In genomic region chr15:31264534-31265089, GRCh38 we compare ENCODE assay signal across 8 cellular contexts.
DNase-seq lines count a peak whose midpoint lies in the region; ATAC-seq lines count a peak whose summit lies in the region.

No MANE protein-coding gene starts in this region.

- H3K4me1 Mint-ChIP-seq in activated naive CD8-positive, alpha-beta T cell treated with anti-CD3 and anti-CD28 coated beads, Interleukin-2, amount 10 ng/mL, durations not matched to agents 7 days and 5 days: peaks cover 72% of the 10 kb centered on the region

- H3K4me3 Mint-ChIP-seq in activated naive CD8-positive, alpha-beta T cell treated with anti-CD3 and anti-CD28 coated beads, Interleukin-2, amount 10 ng/mL, durations not matched to agents 7 days and 5 days: peak overlapping the region; percentile 65

- DNase-seq in stimulated activated CD4-positive, alpha-beta T cell treated with anti-CD3 and anti-CD28 coated beads, Interleukin-4, amount 100 ng/mL, for 24 hours: peak; percentile 2
- DNase-seq in stimulated activated CD4-positive, alpha-beta T cell treated with anti-CD3 and anti-CD28 coated beads, Interleukin-2, amount 100 ng/mL, for 24 hours: no peak
- no peak for DNase-seq in activated naive CD8-positive, alpha-beta T cell treated with anti-CD3 and anti-CD28 coated beads, Interleukin-2, amount 10 ng/mL, durations not matched to agents 7 days and 5 days
- DNase-seq in mucosa of gallbladder (ENCODE audit: low spot score) (peak; percentile 9), ureter (ENCODE audit: low spot score) (peak; percentile 39), UCSD-AML1 (lab: John Stamatoyannopoulos, UW; ENCODE audit: unreplicated experiment) (no peak)
- DNase-seq in stimulated activated CD4-positive, alpha-beta T cell treated with anti-CD3 and anti-CD28 coated beads, Interleukin-12 subunit alpha, Interleukin-12 subunit beta, amount 100 ng/mL, for 4 hours: no peak

- H3K9me3 Mint-ChIP-seq in activated naive CD8-positive, alpha-beta T cell treated with anti-CD3 and anti-CD28 coated beads, Interleukin-2, amount 10 ng/mL, durations not matched to agents 7 days and 5 days: no peaks in the 10 kb centered on the region

- no peak for ATAC-seq in activated naive CD8-positive, alpha-beta T cell treated with anti-CD3 and anti-CD28 coated beads, Interleukin-2, amount 10 ng/mL, durations not matched to agents 7 days and 5 days (ENCODE audit: low read depth)
- no peak for ATAC-seq in GM19351 (IDR thresholded peaks at IDR 0.05; ENCODE audit: unreplicated experiment)

- H3K36me3 Mint-ChIP-seq in activated naive CD8-positive, alpha-beta T cell treated with anti-CD3 and anti-CD28 coated beads, Interleukin-2, amount 10 ng/mL, durations not matched to agents 7 days and 5 days: no peaks in the 10 kb centered on the region

- peak overlapping the region; percentile 99 for H3K27ac Mint-ChIP-seq in activated naive CD8-positive, alpha-beta T cell treated with anti-CD3 and anti-CD28 coated beads, Interleukin-2, amount 10 ng/mL, durations not matched to agents 7 days and 5 days

- POLR2A ChIA-PET in activated naive CD8-positive, alpha-beta T cell treated with anti-CD3 and anti-CD28 coated beads, Interleukin-2, amount 10 ng/mL, durations not matched to agents 7 days and 5 days (lab: Charles Lee): interaction anchor here (0.7 to 7.8 kb wide), 11 partner anchors 10 to 173 kb away, joined by 3 to 104 read pairs (median 4); partner anchors contain the start of gene KLF13

- no peaks in the 10 kb centered on the region for H3K27me3 Mint-ChIP-seq in activated naive CD8-positive, alpha-beta T cell treated with anti-CD3 and anti-CD28 coated beads, Interleukin-2, amount 10 ng/mL, durations not matched to agents 7 days and 5 days

Comparison
In these comparisons a context has a peak if more than half of its experiments do, and no peak if none do; other contexts are left out.
1. DNase-seq: peak in stimulated activated CD4-positive, alpha-beta T cell treated with anti-CD3 and anti-CD28 coated beads, Interleukin-4, amount 100 ng/mL, for 24 hours (single experiment), mucosa of gallbladder (single experiment) and ureter (single experiment); none in stimulated activated CD4-positive, alpha-beta T cell treated with anti-CD3 and anti-CD28 coated beads, Interleukin-2, amount 100 ng/mL, for 24 hours (0 of 2), activated naive CD8-positive, alpha-beta T cell treated with anti-CD3 and anti-CD28 coated beads, Interleukin-2, amount 10 ng/mL, durations not matched to agents 7 days and 5 days (single experiment), stimulated activated CD4-positive, alpha-beta T cell treated with anti-CD3 and anti-CD28 coated beads, Interleukin-12 subunit alpha, Interleukin-12 subunit beta, amount 100 ng/mL, for 4 hours (single experiment) and UCSD-AML1 (single experiment).